1 cellular context compared by ENCODE assay signal in genomic region chr16:11302977-11303376, GRCh38.
TF ChIP-seq lines count a peak whose summit lies in the region.

No MANE protein-coding gene starts in this region.

TF ChIP-seq in endothelial cell of umbilical vein, 7 proteins besides CTCF, POLR2A, EP300 and RAD21:
- TF ChIP-seq FOS (IDR thresholded peaks at IDR 0.05; ENCODE audit: borderline replicate concordance, insufficient read depth, low read length): no peak
- TF ChIP-seq, protein P1, sequence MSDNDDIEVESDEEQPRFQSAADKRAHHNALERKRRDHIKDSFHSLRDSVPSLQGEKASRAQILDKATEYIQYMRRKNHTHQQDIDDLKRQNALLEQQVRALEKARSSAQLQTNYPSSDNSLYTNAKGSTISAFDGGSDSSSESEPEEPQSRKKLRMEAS (IDR thresholded peaks at IDR 0.05; ENCODE audit: insufficient read depth, insufficient read length): no peak
- no peak for TF ChIP-seq GATA2 (IDR thresholded peaks at IDR 0.05; ENCODE audit: insufficient read depth, insufficient read length, low read depth, low read length)
- TF ChIP-seq JUN (IDR thresholded peaks at IDR 0.05; ENCODE audit: borderline replicate concordance, insufficient read depth, insufficient read length, low read depth): no peak
- TF ChIP-seq MYC (IDR thresholded peaks at IDR 0.05; ENCODE audit: low read depth, low read length): no peak
- TF ChIP-seq POLR2AphosphoS5 (IDR thresholded peaks at IDR 0.05; ENCODE audit: insufficient read depth, low read depth, low read length): no peak
- TF ChIP-seq EZH2 (IDR thresholded peaks at IDR 0.05; ENCODE audit: borderline replicate concordance, low read depth, low read length, severe bottlenecking): no peak
